ENCODE assay signal across 1 cellular context in the genomic region with DNA sequence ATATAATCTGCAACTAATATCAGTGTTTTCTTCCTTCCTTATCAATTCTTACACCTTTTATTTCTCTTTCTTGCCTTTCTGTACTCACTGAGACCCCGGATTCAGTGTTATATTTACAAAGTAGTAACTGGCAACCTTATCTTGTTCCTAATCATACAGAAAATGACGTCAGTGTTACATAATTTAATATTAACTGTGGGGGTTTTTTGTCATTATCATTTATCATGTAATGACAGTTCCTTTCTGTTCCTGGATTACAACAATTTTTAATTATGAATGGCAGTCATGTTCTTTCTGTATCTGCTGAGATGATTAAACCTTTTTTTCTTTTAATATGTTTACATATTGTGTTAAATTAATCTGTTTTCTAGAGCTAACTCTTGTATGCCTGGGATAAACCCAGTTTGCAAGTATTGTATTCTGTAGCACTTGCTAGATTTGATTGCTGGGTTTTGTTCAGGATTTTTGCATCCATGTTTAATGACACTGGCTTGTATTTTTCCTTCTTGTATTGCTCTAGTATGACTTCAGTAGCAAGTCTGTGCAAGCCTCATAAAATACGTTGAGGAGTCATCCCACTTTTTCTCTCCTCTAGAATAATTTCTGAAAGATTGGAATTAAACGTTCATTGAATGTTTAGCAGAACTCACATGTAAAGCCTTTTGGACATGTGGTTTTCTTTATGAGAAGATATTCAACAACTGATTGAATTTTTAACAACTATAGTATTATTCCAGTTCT.
A peak's percentile ranks its signal among the peaks of the same experiment; 100 is the strongest.
TF ChIP-seq lines count a peak whose summit lies in the region.

No MANE protein-coding gene starts in this region.

TF ChIP-seq in K562, 482 proteins besides CTCF, POLR2A, EP300 and RAD21 (continued from another document and continues in another):
- TF ChIP-seq, protein P1, sequence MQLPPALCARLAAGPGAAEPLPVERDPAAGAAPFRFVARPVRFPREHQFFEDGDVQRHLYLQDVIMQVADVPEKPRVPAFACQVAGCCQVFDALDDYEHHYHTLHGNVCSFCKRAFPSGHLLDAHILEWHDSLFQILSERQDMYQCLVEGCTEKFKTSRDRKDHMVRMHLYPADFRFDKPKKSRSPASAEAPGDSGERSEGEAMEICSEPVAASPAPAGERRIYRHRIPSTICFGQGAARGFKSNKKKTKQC (CRISPR knock-in tag; IDR thresholded peaks at IDR 0.05) = no peak
- TF ChIP-seq ATF1 (CRISPR knock-in tag; IDR thresholded peaks at IDR 0.05) (no peak), ATF1 (tag; IDR thresholded peaks at IDR 0.05) (peak; percentile 41; the same call in 1 of the 2 replicates), CCNT2 (IDR thresholded peaks at IDR 0.05; ENCODE audit: borderline replicate concordance, extremely low read depth, insufficient read length, low read depth, low read length) (no peak), ETV6 (IDR thresholded peaks at IDR 0.05; ENCODE audit: borderline replicate concordance in 1 of 2, low read depth in 2 of 2, low read length in 1 of 2) (no peak), ETV6 (CRISPR knock-in tag; IDR thresholded peaks at IDR 0.05; ENCODE audit: borderline replicate concordance) (no peak), ATF7 (IDR thresholded peaks at IDR 0.05) (peak; percentile 84), KDM5B (IDR thresholded peaks at IDR 0.05; ENCODE audit: insufficient replicate concordance, low read depth, low read length) (no peak), KAT7 (CRISPR knock-in tag; IDR thresholded peaks at IDR 0.05; ENCODE audit: borderline replicate concordance) (no peak), ZNF76 (CRISPR knock-in tag; IDR thresholded peaks at IDR 0.05; ENCODE audit: borderline replicate concordance) (no peak), TBP (optimal IDR thresholded peaks at IDR 0.05; ENCODE audit: low read depth, low read length) (no peak), ZNF589 (CRISPR knock-in tag; IDR thresholded peaks at IDR 0.05; ENCODE audit: low read depth) (no peak), OTX1 (CRISPR knock-in tag; IDR thresholded peaks at IDR 0.05) (no peak), SIN3A (IDR thresholded peaks at IDR 0.05; ENCODE audit: borderline replicate concordance in 2 of 2, control insufficient read depth in 1 of 2, low read depth in 2 of 2, low read length in 2 of 2) (no peak), ZNF644 (tag; IDR thresholded peaks at IDR 0.05; ENCODE audit: low read depth) (no peak), BRD9 (IDR thresholded peaks at IDR 0.05; ENCODE audit: low read depth, partially characterized antibody) (no peak), ZBED1 (IDR thresholded peaks at IDR 0.05) (no peak), RBM39 (optimal IDR thresholded peaks at IDR 0.05; ENCODE audit: low read depth, low read length) (no peak), ZBTB7A (IDR thresholded peaks at IDR 0.05; ENCODE audit: borderline replicate concordance, control insufficient read depth, low read depth, low read length) (no peak), SAFB (IDR thresholded peaks at IDR 0.05; ENCODE audit: borderline replicate concordance, low read depth, low read length) (no peak), POLR2B (IDR thresholded peaks at IDR 0.05; ENCODE audit: low read depth, partially characterized antibody) (no peak), ZNF445 (CRISPR knock-in tag; IDR thresholded peaks at IDR 0.05; ENCODE audit: low read depth) (no peak), SMARCB1 (IDR thresholded peaks at IDR 0.05; ENCODE audit: insufficient read length, low read depth) (no peak), SMARCA5 (IDR thresholded peaks at IDR 0.05) (no peak), ZNF184 (CRISPR knock-in tag; IDR thresholded peaks at IDR 0.05) (no peak), HDAC6 (IDR thresholded peaks at IDR 0.05; ENCODE audit: low read depth, low read length) (no peak), ZNF232 (CRISPR knock-in tag; IDR thresholded peaks at IDR 0.05) (no peak), RHOXF2B (CRISPR knock-in tag; conservative IDR thresholded peaks at IDR 0.05) (no peak), SRF (CRISPR knock-in tag; IDR thresholded peaks at IDR 0.05) (no peak), NFE2L1 (tag; IDR thresholded peaks at IDR 0.05; ENCODE audit: borderline replicate concordance, low read depth) (no peak), HDAC1 (IDR thresholded peaks at IDR 0.05) (no peak), JUND (IDR thresholded peaks at IDR 0.05; ENCODE audit: borderline replicate concordance, low read depth, low read length) (no peak), JUND (tag; IDR thresholded peaks at IDR 0.05; ENCODE audit: borderline replicate concordance, low read depth, low read length) (peak; percentile 47; the same call in 2 of the 3 replicates), MAFK (IDR thresholded peaks at IDR 0.05; ENCODE audit: low read length) (no peak), PTTG1 (tag; IDR thresholded peaks at IDR 0.05; ENCODE audit: low read depth) (no peak), MEIS2 (IDR thresholded peaks at IDR 0.05; ENCODE audit: partially characterized antibody) (peak; percentile 29), TAF1 (IDR thresholded peaks at IDR 0.05; ENCODE audit: control insufficient read depth, extremely low read depth, insufficient read depth, low read length, severe bottlenecking) (no peak), ZNF121 (CRISPR knock-in tag; conservative IDR thresholded peaks at IDR 0.05) (no peak), RBM14 (IDR thresholded peaks at IDR 0.05; ENCODE audit: borderline replicate concordance, insufficient read depth, low read depth, low read length) (no peak), ZNF217 (CRISPR knock-in tag; IDR thresholded peaks at IDR 0.05) (no peak)
- TF ChIP-seq, protein P2, sequence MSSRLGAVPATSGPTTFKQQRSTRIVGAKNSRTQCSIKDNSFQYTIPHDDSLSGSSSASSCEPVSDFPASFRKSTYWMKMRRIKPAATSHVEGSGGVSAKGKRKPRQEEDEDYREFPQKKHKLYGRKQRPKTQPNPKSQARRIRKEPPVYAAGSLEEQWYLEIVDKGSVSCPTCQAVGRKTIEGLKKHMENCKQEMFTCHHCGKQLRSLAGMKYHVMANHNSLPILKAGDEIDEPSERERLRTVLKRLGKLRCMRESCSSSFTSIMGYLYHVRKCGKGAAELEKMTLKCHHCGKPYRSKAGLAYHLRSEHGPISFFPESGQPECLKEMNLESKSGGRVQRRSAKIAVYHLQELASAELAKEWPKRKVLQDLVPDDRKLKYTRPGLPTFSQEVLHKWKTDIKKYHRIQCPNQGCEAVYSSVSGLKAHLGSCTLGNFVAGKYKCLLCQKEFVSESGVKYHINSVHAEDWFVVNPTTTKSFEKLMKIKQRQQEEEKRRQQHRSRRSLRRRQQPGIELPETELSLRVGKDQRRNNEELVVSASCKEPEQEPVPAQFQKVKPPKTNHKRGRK (tag; IDR thresholded peaks at IDR 0.05) = no peak
- TF ChIP-seq, protein P3, sequence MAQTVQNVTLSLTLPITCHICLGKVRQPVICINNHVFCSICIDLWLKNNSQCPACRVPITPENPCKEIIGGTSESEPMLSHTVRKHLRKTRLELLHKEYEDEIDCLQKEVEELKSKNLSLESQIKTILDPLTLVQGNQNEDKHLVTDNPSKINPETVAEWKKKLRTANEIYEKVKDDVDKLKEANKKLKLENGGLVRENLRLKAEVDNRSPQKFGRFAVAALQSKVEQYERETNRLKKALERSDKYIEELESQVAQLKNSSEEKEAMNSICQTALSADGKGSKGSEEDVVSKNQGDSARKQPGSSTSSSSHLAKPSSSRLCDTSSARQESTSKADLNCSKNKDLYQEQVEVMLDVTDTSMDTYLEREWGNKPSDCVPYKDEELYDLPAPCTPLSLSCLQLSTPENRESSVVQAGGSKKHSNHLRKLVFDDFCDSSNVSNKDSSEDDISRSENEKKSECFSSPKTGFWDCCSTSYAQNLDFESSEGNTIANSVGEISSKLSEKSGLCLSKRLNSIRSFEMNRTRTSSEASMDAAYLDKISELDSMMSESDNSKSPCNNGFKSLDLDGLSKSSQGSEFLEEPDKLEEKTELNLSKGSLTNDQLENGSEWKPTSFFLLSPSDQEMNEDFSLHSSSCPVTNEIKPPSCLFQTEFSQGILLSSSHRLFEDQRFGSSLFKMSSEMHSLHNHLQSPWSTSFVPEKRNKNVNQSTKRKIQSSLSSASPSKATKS (CRISPR knock-in tag; IDR thresholded peaks at IDR 0.05) = no peak
- TF ChIP-seq, protein P4, sequence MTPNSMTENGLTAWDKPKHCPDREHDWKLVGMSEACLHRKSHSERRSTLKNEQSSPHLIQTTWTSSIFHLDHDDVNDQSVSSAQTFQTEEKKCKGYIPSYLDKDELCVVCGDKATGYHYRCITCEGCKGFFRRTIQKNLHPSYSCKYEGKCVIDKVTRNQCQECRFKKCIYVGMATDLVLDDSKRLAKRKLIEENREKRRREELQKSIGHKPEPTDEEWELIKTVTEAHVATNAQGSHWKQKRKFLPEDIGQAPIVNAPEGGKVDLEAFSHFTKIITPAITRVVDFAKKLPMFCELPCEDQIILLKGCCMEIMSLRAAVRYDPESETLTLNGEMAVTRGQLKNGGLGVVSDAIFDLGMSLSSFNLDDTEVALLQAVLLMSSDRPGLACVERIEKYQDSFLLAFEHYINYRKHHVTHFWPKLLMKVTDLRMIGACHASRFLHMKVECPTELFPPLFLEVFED (CRISPR knock-in tag; conservative IDR thresholded peaks at IDR 0.05) = no peak
- TF ChIP-seq, protein P5, sequence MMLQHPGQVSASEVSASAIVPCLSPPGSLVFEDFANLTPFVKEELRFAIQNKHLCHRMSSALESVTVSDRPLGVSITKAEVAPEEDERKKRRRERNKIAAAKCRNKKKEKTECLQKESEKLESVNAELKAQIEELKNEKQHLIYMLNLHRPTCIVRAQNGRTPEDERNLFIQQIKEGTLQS (IDR thresholded peaks at IDR 0.05) = peak; percentile 74
- TF ChIP-seq, protein P5 (CRISPR knock-in tag; conservative IDR thresholded peaks at IDR 0.05) = no peak
- TF ChIP-seq, protein P6, sequence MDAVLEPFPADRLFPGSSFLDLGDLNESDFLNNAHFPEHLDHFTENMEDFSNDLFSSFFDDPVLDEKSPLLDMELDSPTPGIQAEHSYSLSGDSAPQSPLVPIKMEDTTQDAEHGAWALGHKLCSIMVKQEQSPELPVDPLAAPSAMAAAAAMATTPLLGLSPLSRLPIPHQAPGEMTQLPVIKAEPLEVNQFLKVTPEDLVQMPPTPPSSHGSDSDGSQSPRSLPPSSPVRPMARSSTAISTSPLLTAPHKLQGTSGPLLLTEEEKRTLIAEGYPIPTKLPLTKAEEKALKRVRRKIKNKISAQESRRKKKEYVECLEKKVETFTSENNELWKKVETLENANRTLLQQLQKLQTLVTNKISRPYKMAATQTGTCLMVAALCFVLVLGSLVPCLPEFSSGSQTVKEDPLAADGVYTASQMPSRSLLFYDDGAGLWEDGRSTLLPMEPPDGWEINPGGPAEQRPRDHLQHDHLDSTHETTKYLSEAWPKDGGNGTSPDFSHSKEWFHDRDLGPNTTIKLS (IDR thresholded peaks at IDR 0.05; ENCODE audit: borderline replicate concordance, low read depth) = no peak
- TF ChIP-seq, protein P7, sequence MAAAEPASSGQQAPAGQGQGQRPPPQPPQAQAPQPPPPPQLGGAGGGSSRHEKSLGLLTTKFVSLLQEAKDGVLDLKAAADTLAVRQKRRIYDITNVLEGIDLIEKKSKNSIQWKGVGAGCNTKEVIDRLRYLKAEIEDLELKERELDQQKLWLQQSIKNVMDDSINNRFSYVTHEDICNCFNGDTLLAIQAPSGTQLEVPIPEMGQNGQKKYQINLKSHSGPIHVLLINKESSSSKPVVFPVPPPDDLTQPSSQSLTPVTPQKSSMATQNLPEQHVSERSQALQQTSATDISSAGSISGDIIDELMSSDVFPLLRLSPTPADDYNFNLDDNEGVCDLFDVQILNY (CRISPR knock-in tag; IDR thresholded peaks at IDR 0.05) = no peak
- TF ChIP-seq, protein P8, sequence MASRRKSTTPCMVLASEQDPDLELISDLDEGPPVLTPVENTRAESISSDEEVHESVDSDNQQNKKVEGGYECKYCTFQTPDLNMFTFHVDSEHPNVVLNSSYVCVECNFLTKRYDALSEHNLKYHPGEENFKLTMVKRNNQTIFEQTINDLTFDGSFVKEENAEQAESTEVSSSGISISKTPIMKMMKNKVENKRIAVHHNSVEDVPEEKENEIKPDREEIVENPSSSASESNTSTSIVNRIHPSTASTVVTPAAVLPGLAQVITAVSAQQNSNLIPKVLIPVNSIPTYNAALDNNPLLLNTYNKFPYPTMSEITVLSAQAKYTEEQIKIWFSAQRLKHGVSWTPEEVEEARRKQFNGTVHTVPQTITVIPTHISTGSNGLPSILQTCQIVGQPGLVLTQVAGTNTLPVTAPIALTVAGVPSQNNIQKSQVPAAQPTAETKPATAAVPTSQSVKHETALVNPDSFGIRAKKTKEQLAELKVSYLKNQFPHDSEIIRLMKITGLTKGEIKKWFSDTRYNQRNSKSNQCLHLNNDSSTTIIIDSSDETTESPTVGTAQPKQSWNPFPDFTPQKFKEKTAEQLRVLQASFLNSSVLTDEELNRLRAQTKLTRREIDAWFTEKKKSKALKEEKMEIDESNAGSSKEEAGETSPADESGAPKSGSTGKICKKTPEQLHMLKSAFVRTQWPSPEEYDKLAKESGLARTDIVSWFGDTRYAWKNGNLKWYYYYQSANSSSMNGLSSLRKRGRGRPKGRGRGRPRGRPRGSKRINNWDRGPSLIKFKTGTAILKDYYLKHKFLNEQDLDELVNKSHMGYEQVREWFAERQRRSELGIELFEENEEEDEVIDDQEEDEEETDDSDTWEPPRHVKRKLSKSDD (conservative IDR thresholded peaks at IDR 0.05; ENCODE audit: low read length) = no peak
- TF ChIP-seq, protein P9, sequence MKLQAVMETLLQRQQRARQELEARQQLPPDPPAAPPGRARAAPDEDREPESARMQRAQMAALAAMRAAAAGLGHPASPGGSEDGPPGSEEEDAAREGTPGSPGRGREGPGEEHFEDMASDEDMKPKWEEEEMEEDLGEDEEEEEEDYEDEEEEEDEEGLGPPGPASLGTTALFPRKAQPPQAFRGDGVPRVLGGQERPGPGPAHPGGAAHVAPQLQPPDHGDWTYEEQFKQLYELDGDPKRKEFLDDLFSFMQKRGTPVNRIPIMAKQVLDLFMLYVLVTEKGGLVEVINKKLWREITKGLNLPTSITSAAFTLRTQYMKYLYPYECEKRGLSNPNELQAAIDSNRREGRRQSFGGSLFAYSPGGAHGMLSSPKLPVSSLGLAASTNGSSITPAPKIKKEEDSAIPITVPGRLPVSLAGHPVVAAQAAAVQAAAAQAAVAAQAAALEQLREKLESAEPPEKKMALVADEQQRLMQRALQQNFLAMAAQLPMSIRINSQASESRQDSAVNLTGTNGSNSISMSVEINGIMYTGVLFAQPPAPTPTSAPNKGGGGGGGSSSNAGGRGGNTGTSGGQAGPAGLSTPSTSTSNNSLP (IDR thresholded peaks at IDR 0.05; ENCODE audit: borderline replicate concordance, low read depth, low read length) = 0 out of 2 replicates have a peak, but pooled peaks have one; percentile 16
- TF ChIP-seq, protein P10, sequence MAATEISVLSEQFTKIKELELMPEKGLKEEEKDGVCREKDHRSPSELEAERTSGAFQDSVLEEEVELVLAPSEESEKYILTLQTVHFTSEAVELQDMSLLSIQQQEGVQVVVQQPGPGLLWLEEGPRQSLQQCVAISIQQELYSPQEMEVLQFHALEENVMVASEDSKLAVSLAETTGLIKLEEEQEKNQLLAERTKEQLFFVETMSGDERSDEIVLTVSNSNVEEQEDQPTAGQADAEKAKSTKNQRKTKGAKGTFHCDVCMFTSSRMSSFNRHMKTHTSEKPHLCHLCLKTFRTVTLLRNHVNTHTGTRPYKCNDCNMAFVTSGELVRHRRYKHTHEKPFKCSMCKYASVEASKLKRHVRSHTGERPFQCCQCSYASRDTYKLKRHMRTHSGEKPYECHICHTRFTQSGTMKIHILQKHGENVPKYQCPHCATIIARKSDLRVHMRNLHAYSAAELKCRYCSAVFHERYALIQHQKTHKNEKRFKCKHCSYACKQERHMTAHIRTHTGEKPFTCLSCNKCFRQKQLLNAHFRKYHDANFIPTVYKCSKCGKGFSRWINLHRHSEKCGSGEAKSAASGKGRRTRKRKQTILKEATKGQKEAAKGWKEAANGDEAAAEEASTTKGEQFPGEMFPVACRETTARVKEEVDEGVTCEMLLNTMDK (IDR thresholded peaks at IDR 0.05; ENCODE audit: borderline replicate concordance, insufficient read depth, low read depth, low read length, poor library complexity, severe bottlenecking) = no peak
